ENCODE assay signal across 10 cellular contexts in the genomic region with DNA sequence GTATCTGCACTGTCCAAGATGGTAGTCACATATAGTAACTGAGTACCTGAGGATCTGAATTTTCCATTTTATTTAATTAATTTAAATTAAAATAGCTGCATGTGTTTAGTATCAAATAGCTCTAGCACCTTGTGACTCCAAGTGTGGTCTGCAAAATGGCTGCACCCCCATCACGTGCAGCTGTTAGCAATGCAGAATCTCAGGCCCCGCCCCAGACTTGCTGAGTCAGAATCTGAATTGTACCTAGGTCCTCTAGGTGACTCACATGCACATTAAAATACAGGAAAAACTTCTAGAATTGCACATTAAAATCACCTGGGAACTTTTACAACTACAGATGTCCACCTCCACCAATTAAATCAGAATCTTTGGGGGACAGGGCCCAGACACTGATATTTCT.
DNase-seq lines count a peak whose midpoint lies in the region; ATAC-seq and FAIRE-seq lines count a peak whose summit lies in the region.
"Had no signal": no experiment of that assay in that cellular context is flagged by ENCODE, and none has a peak within 500 bp of the region (broad histone marks: within the 10 kb centered on the region; RNA-seq: fewer than 3 reads in every experiment).

No MANE protein-coding gene starts in this region.

- H3K9ac ChIP-seq in iPS-20b (ENCODE audit: low read depth, low read length) = no peak overlapping the region

- no peak for FAIRE-seq in urothelium cell line (lab: Jason Lieb, UNC)

- DNase-seq in activated T-cell treated with anti-CD3 and anti-CD28 coated beads for 48 hours (ENCODE audit: low read depth) (peak; percentile 72), activated T-cell treated with anti-CD3 and anti-CD28 coated beads for 4 hours (no peak), NCI-H1048 (lab: John Stamatoyannopoulos, UW) (no peak), urothelium cell line (ENCODE audit: low spot score) (no peak), NCI-H2107 (lab: John Stamatoyannopoulos, UW) (no peak)
- peak; percentile 43 for DNase-seq in activated CD8-positive, alpha-beta memory T cell treated with anti-CD3 and anti-CD28 coated beads, Interleukin-2, amount 50 U/mL, for 24 hours (ENCODE audit: extremely low read depth)
- peak; percentile 76 for DNase-seq in stimulated activated naive CD8-positive, alpha-beta T cell treated with anti-CD3 and anti-CD28 coated beads, Interleukin-15, Interleukin-2, amounts not matched to agents 100 U/mL and 50 U/mL, for 24 hours
- DNase-seq: BE2C, NCI-H446 had no signal

- H3K36me3 ChIP-seq in iPS-20b (ENCODE audit: insufficient read depth, low read depth, low read length) = peaks cover 10% of the 10 kb centered on the region
- H3K36me3 ChIP-seq: BE2C had no signal

- H3K4me3 ChIP-seq in iPS-20b (ENCODE audit: low read length) = no peak overlapping the region

- H3K4me1 ChIP-seq in iPS-20b (ENCODE audit: insufficient read depth, low read length) = peaks cover 19% of the 10 kb centered on the region
- H3K4me1 ChIP-seq: BE2C had no signal

- H3K27me3 ChIP-seq in iPS-20b (ENCODE audit: insufficient read depth, low read length) = no peaks in the 10 kb centered on the region
- H3K27me3 ChIP-seq: BE2C had no signal

- no peaks in the 10 kb centered on the region for H3K9me3 ChIP-seq in iPS-20b (ENCODE audit: insufficient read depth, low read depth, low read length)
- H3K9me3 ChIP-seq: BE2C had no signal

- peak; percentile 59 for ATAC-seq in stimulated activated naive CD8-positive, alpha-beta T cell treated with anti-CD3 and anti-CD28 coated beads, Interleukin-15, Interleukin-2, amounts not matched to agents 100 U/mL and 50 U/mL, for 24 hours

- peak overlapping the region; percentile 34 for H3K27ac ChIP-seq in iPS-20b (ENCODE audit: low read length)

Comparison
In these comparisons a context has a peak if more than half of its experiments do, and no peak if none do; other contexts are left out.
1. DNase-seq: peak in activated T-cell treated with anti-CD3 and anti-CD28 coated beads for 48 hours (single experiment), activated CD8-positive, alpha-beta memory T cell treated with anti-CD3 and anti-CD28 coated beads, Interleukin-2, amount 50 U/mL, for 24 hours (single experiment) and stimulated activated naive CD8-positive, alpha-beta T cell treated with anti-CD3 and anti-CD28 coated beads, Interleukin-15, Interleukin-2, amounts not matched to agents 100 U/mL and 50 U/mL, for 24 hours (single experiment); none in activated T-cell treated with anti-CD3 and anti-CD28 coated beads for 4 hours (single experiment), NCI-H1048 (single experiment), urothelium cell line (single experiment) and NCI-H2107 (single experiment).